In genomic region chr7:87926581-87927461, GRCh38 we compare ENCODE assay signal across 7 cellular contexts. TPM values are rescaled to one million over a fixed set of nuclear protein-coding genes. Genes with fewer than 3 reads are reported as not detected.
DNase-seq lines count a peak whose midpoint lies in the region; ATAC-seq and TF ChIP-seq lines count a peak whose summit lies in the region.

No MANE protein-coding gene starts in this region.

- H4K20me1 ChIP-seq in MM.1S (ENCODE audit: insufficient read depth, low read length), result no peaks in the 10 kb centered on the region

- peaks cover 19% of the 10 kb centered on the region for H3K4me1 ChIP-seq in MM.1S (ENCODE audit: low read length)

- no peaks in the 10 kb centered on the region for H3K9me3 ChIP-seq in MM.1S (replicated peaks; ENCODE audit: insufficient read depth, low read length)

- no peak overlapping the region for H3K4me3 ChIP-seq in H7 (ENCODE audit: insufficient read depth, low read depth, low read length)
- peak overlapping the region; percentile 44 for H3K4me3 ChIP-seq in MM.1S (ENCODE audit: low read length)

- H3K27ac ChIP-seq in MM.1S (ENCODE audit: low read length), result peak overlapping the region; percentile 84

- no peaks in the 10 kb centered on the region for H3K36me3 ChIP-seq in H7 (replicated peaks; ENCODE audit: control insufficient read depth, insufficient read depth, low read length)
- no peaks in the 10 kb centered on the region for H3K36me3 ChIP-seq in MM.1S (replicated peaks; ENCODE audit: insufficient read depth, low read length)

- peak overlapping the region; percentile 95 for H2AFZ ChIP-seq in MM.1S (ENCODE audit: low read length)

- H3K9ac ChIP-seq in MM.1S (ENCODE audit: low read length), result peak overlapping the region; percentile 33; the same call in 1 of the 2 replicates

- H3K9me2 ChIP-seq in MM.1S (replicated peaks; ENCODE audit: insufficient read depth, low read length), result no peaks in the 10 kb centered on the region

- H3K79me2 ChIP-seq in MM.1S (ENCODE audit: low read length), result no peaks in the 10 kb centered on the region

- TF ChIP-seq CTCF in MM.1S (IDR thresholded peaks at IDR 0.05; ENCODE audit: low read length), result peak; percentile 72

- peaks cover 20% of the 10 kb centered on the region for H3F3A ChIP-seq in MM.1S (ENCODE audit: insufficient read depth, low read length)

- peak overlapping the region; percentile 61 for H3K4me2 ChIP-seq in MM.1S (ENCODE audit: low read depth, low read length)

- peak; percentile 21 for DNase-seq in H7
- DNase-seq in MM.1S, result peak; percentile 93
- DNase-seq in ecto neural progenitor cell (ENCODE audit: low spot score), result peak; percentile 56
- DNase-seq in Ammon's horn (ENCODE audit: low spot score), result no peak
- DNase-seq in activated gamma-delta T cell (lab: John Stamatoyannopoulos, UW), result no peak
- no peak for DNase-seq in germinal center (ENCODE audit: low spot score)

- ATAC-seq in GM18858 (IDR thresholded peaks at IDR 0.05; ENCODE audit: unreplicated experiment), result peak; percentile 97

- H3K27me3 ChIP-seq in H7 (ENCODE audit: control insufficient read depth, insufficient read depth, low read length) (no peaks in the 10 kb centered on the region), MM.1S (replicated peaks; ENCODE audit: insufficient read depth, low read length) (no peaks in the 10 kb centered on the region)

RNA-seq across cellular contexts. Expression of gene ADAM22, which starts 7.2 kb away (rescaled TPM):
- total RNA-seq in H7 (2014; rRNA removed; shearing (Covaris generic)), result 2.1 and 4.8 TPM in 2 replicates

RNA-seq across cellular contexts. Expression of gene DBF4, which starts 50.5 kb away (rescaled TPM):
- 62.6 and 72.8 TPM in 2 replicates for total RNA-seq in H7 (2014; rRNA removed; shearing (Covaris generic))

RNA-seq across cellular contexts. Expression of gene SLC25A40, which starts 50.7 kb away (rescaled TPM):
- 10.7 and 18.8 TPM in 2 replicates for total RNA-seq in H7 (2014; rRNA removed; shearing (Covaris generic))

Comparison
In these comparisons a context has a peak if more than half of its experiments do, and no peak if none do; other contexts are left out.
1. DNase-seq: peak in H7 (single experiment), MM.1S (single experiment) and ecto neural progenitor cell (single experiment); none in Ammon's horn (single experiment), activated gamma-delta T cell (single experiment) and germinal center (single experiment).